1 cellular context compared by ENCODE assay signal in the genomic region with DNA sequence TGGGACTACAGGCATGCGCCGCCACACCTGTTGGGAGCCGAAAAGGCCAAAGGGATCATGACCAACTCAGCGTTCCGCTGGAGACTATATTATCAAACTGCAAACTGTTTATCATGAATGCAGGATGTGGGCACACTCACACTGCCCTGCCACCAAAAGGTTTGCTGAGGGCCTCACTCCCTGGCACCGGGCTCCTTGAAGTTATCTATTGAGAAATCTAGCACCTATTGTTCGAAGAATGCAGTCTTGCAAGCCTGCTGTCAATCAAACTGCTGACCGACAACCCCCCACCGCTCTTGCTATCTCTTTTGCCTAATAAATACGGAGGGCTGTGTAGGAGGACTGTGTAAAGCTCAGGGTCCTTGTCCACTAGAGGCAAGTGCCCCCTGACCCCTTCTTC.
TF ChIP-seq lines count a peak whose summit lies in the region.

No MANE protein-coding gene starts in this region.

TF ChIP-seq in K562, 482 proteins besides CTCF, POLR2A, EP300 and RAD21:
- no peak for TF ChIP-seq ZNF23 (CRISPR knock-in tag; IDR thresholded peaks at IDR 0.05)
- TF ChIP-seq, protein P1, sequence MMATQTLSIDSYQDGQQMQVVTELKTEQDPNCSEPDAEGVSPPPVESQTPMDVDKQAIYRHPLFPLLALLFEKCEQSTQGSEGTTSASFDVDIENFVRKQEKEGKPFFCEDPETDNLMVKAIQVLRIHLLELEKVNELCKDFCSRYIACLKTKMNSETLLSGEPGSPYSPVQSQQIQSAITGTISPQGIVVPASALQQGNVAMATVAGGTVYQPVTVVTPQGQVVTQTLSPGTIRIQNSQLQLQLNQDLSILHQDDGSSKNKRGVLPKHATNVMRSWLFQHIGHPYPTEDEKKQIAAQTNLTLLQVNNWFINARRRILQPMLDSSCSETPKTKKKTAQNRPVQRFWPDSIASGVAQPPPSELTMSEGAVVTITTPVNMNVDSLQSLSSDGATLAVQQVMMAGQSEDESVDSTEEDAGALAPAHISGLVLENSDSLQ (IDR thresholded peaks at IDR 0.05), result peak; percentile 65
